Comparison of ENCODE assay signal across 9 cellular contexts in genomic region chr19:801861-802496, GRCh38. TPM values are rescaled to one million over a fixed set of nuclear protein-coding genes. Genes with fewer than 3 reads are reported as not detected.
DNase-seq lines count a peak whose midpoint lies in the region; TF ChIP-seq lines count a peak whose summit lies in the region.
"Had no signal": no experiment of that assay in that cellular context is flagged by ENCODE, and none has a peak within 500 bp of the region (broad histone marks: within the 10 kb centered on the region; RNA-seq: fewer than 3 reads in every experiment).

No MANE protein-coding gene starts in this region.

- H2AFZ ChIP-seq in trophoblast cell (ENCODE audit: insufficient read depth, low read length, poor library complexity), result no peak overlapping the region

- H3K79me1 ChIP-seq in trophoblast cell (ENCODE audit: low read length), result peaks cover 17% of the 10 kb centered on the region

- peaks cover 45% of the 10 kb centered on the region for H3K36me3 ChIP-seq in CD8-positive, alpha-beta memory T cell (ENCODE audit: insufficient read depth, low read length)
- peaks cover 80 to 83% of the 10 kb centered on the region in 2 experiments for H3K36me3 ChIP-seq in trophoblast cell (ENCODE audit: control insufficient read depth in 1 of 2, insufficient read depth in 2 of 2, low read length in 2 of 2)

- no peak overlapping the region for H2BK5ac ChIP-seq in trophoblast cell (ENCODE audit: low read depth, low read length, poor library complexity)

- WGBS in trophoblast cell (ENCODE audit: extremely low coverage, insufficient coverage, insufficient read length), result no CpG with 5 or more reads among the region's 23 CpGs

- no peaks in the 10 kb centered on the region for H3K9me3 Mint-ChIP-seq in CD8-positive, alpha-beta memory T cell
- no peaks in the 10 kb centered on the region for H3K9me3 Mint-ChIP-seq in activated CD4-positive, alpha-beta memory T cell treated with anti-CD3 and anti-CD28 coated beads for 36 hours

- H2BK12ac ChIP-seq in trophoblast cell (ENCODE audit: low read length), result no peak overlapping the region

- TF ChIP-seq CTCF in fibroblast of pulmonary artery (IDR thresholded peaks at IDR 0.05; ENCODE audit: low read length, missing control alignments), result no peak

- peak overlapping the region; percentile 5 for H3K4me3 ChIP-seq in CD8-positive, alpha-beta memory T cell (ENCODE audit: low read length)
- H3K4me3 ChIP-seq in fibroblast of pulmonary artery (replicated peaks; ENCODE audit: low read depth, low read length) (peak overlapping the region; percentile 92), trophoblast cell (ENCODE audit: low read depth, low read length) (peak overlapping the region; percentile 19)

- H4K8ac ChIP-seq in trophoblast cell (ENCODE audit: low read depth, low read length), result no peak overlapping the region

- no peak overlapping the region for H3K18ac ChIP-seq in trophoblast cell (ENCODE audit: low read length)

- peaks cover 46 to 55% (median 47%) of the 10 kb centered on the region in 3 donors for H3K4me1 Mint-ChIP-seq in CD8-positive, alpha-beta memory T cell
- peaks cover 39% of the 10 kb centered on the region for H3K4me1 Mint-ChIP-seq in activated CD4-positive, alpha-beta memory T cell treated with anti-CD3 and anti-CD28 coated beads for 36 hours (ENCODE audit: low read depth)

- peaks cover 70% of the 10 kb centered on the region for H3K79me2 ChIP-seq in trophoblast cell (ENCODE audit: control insufficient read depth, insufficient read depth, low read length, poor library complexity)

- peak overlapping the region; percentile 35 to 90 (median 78) for H3K27ac Mint-ChIP-seq in CD8-positive, alpha-beta memory T cell
- H3K27ac Mint-ChIP-seq in activated CD4-positive, alpha-beta memory T cell treated with anti-CD3 and anti-CD28 coated beads for 36 hours, result peak overlapping the region; percentile 33

- H2BK120ac ChIP-seq in trophoblast cell (ENCODE audit: insufficient read depth, low read length, poor library complexity), result no peak overlapping the region

- POLR2A ChIA-PET in CD8-positive, alpha-beta memory T cell (lab: Charles Lee), result interaction anchor here (0.6 kb wide), 1 partner anchor 62 kb away, joined by 5 read pairs; no protein-coding TSS in a partner anchor
- POLR2A ChIA-PET in activated CD4-positive, alpha-beta memory T cell treated with anti-CD3 and anti-CD28 coated beads for 36 hours (lab: Charles Lee), result interaction anchor here (1.8 kb wide), 1 partner anchor 13 kb away, joined by 5 read pairs; no protein-coding TSS in a partner anchor

- H3K14ac ChIP-seq in trophoblast cell (ENCODE audit: low read length), result no peak overlapping the region

- H3K27me3 Mint-ChIP-seq in CD8-positive, alpha-beta memory T cell, result peaks cover 0 to 4% of the 10 kb centered on the region in 2 donors
- H3K27me3 Mint-ChIP-seq in activated CD4-positive, alpha-beta memory T cell treated with anti-CD3 and anti-CD28 coated beads for 36 hours, result no peaks in the 10 kb centered on the region

- no peak overlapping the region for H3K9ac ChIP-seq in trophoblast cell (ENCODE audit: low read length)

- no peak overlapping the region for H2AK5ac ChIP-seq in trophoblast cell (ENCODE audit: low read length)

- in situ Hi-C loops in G401 (cut with HindIII; ENCODE audit: low sequenced_read_pairs), result no loop called here

- H3K4me3 Mint-ChIP-seq in CD8-positive, alpha-beta memory T cell, result peak overlapping the region; percentile 41 to 77 (median 72)
- peak overlapping the region; percentile 86 for H3K4me3 Mint-ChIP-seq in activated CD4-positive, alpha-beta memory T cell treated with anti-CD3 and anti-CD28 coated beads for 36 hours

- no peak overlapping the region for H3K27ac ChIP-seq in CD8-positive, alpha-beta memory T cell (ENCODE audit: low read depth, low read length)
- no peak overlapping the region for H3K27ac ChIP-seq in trophoblast cell (ENCODE audit: low read depth, low read length)

- H3K27me3 ChIP-seq in CD8-positive, alpha-beta memory T cell (ENCODE audit: insufficient read depth, low read length, poor library complexity, severe bottlenecking), result no peaks in the 10 kb centered on the region
- H3K27me3 ChIP-seq in trophoblast cell (ENCODE audit: insufficient read depth, low read length), result no peaks in the 10 kb centered on the region

- H3K9me3 ChIP-seq in CD8-positive, alpha-beta memory T cell (ENCODE audit: low read length), result no peaks in the 10 kb centered on the region
- no peaks in the 10 kb centered on the region for H3K9me3 ChIP-seq in trophoblast cell (ENCODE audit: insufficient read depth, low read depth, low read length)

- H3K4ac ChIP-seq in trophoblast cell (ENCODE audit: low read depth, low read length), result peak overlapping the region; percentile 97

- peaks cover 54% of the 10 kb centered on the region for H3K4me1 ChIP-seq in CD8-positive, alpha-beta memory T cell (ENCODE audit: insufficient read depth, low read length)
- H3K4me1 ChIP-seq in trophoblast cell (ENCODE audit: control insufficient read depth in 1 of 2, insufficient read depth in 2 of 2, low read length in 2 of 2), result peaks cover 25 to 28% of the 10 kb centered on the region in 2 experiments

- DNase-seq in CD8-positive, alpha-beta memory T cell, result no peak
- DNase-seq in activated CD4-positive, alpha-beta memory T cell treated with anti-CD3 and anti-CD28 coated beads for 36 hours, result no peak
- DNase-seq in fibroblast of pulmonary artery (ENCODE audit: low read depth) (peak; percentile 69), trophoblast cell (no peak), NCI-H345 (lab: John Stamatoyannopoulos, UW) (no peak), NCI-H1417 (lab: John Stamatoyannopoulos, UW) (no peak), G401 (ENCODE audit: low spot score) (no peak), NCI-H187 treated with DMSO at 0.1 percent for 48 hours (lab: John Stamatoyannopoulos, UW) (no peak)

- intact Hi-C loops in activated CD4-positive, alpha-beta memory T cell treated with anti-CD3 and anti-CD28 coated beads for 36 hours (cut with micrococcal nuclease), result no loop called here

- no peak overlapping the region for H4K12ac ChIP-seq in trophoblast cell (ENCODE audit: low read depth, low read length)

- peaks cover 0 to 60% (median 1%) of the 10 kb centered on the region in 3 donors for H3K36me3 Mint-ChIP-seq in CD8-positive, alpha-beta memory T cell
- peaks cover 56% of the 10 kb centered on the region for H3K36me3 Mint-ChIP-seq in activated CD4-positive, alpha-beta memory T cell treated with anti-CD3 and anti-CD28 coated beads for 36 hours

- CTCF ChIA-PET in CD8-positive, alpha-beta memory T cell (lab: Charles Lee), result interaction anchor here (0.9 kb wide), 1 partner anchor 31 kb away, joined by 3 read pairs; no protein-coding TSS in a partner anchor
- CTCF ChIA-PET in activated CD4-positive, alpha-beta memory T cell treated with anti-CD3 and anti-CD28 coated beads for 36 hours (lab: Charles Lee), result interaction anchor here (1.2 kb wide), 1 partner anchor 169 kb away, joined by 4 read pairs; no protein-coding TSS in a partner anchor

- H4K91ac ChIP-seq in trophoblast cell (ENCODE audit: low read depth, low read length), result no peak overlapping the region

- H3K4me2 ChIP-seq in trophoblast cell (ENCODE audit: low read length), result peak overlapping the region; percentile 12

- H3K23ac ChIP-seq in trophoblast cell (ENCODE audit: low read length), result no peak overlapping the region

RNA-seq across cellular contexts. Expression of gene PTBP1, which starts 4.7 kb away (rescaled TPM):
- 100 to 1,000 TPM; 969 to 978 TPM for total RNA-seq in CD8-positive, alpha-beta memory T cell
- 177 TPM for polyA plus RNA-seq in CD8-positive, alpha-beta memory T cell
- 100 to 1,000 TPM; 464 to 465 TPM for total RNA-seq in activated CD4-positive, alpha-beta memory T cell treated with anti-CD3 and anti-CD28 coated beads for 36 hours
- 654 and 679 TPM in 2 replicates for polyA plus RNA-seq in trophoblast cell (2013)
- total RNA-seq in G401 (2014; rRNA removed; shearing (Covaris generic)), result 273 and 361 TPM in 2 replicates

RNA-seq across cellular contexts. Expression of gene PLPPR3, which starts 19.8 kb away (rescaled TPM):
- not detected for total RNA-seq in CD8-positive, alpha-beta memory T cell
- not detected for polyA plus RNA-seq in CD8-positive, alpha-beta memory T cell
- total RNA-seq in activated CD4-positive, alpha-beta memory T cell treated with anti-CD3 and anti-CD28 coated beads for 36 hours, result not detected
- polyA plus RNA-seq in trophoblast cell (2013), result 21.2 and 21.4 TPM in 2 replicates
- 47.9 and 54.5 TPM in 2 replicates for total RNA-seq in G401 (2014; rRNA removed; shearing (Covaris generic))

RNA-seq across cellular contexts. Expression of gene AZU1, which starts 25.7 kb away (rescaled TPM):
- total RNA-seq in CD8-positive, alpha-beta memory T cell, result not detected
- polyA plus RNA-seq in CD8-positive, alpha-beta memory T cell, result not detected
- total RNA-seq in activated CD4-positive, alpha-beta memory T cell treated with anti-CD3 and anti-CD28 coated beads for 36 hours, result not detected
- polyA plus RNA-seq in trophoblast cell (2013), result 0.38 and 0.39 TPM in 2 replicates
- 0.25 TPM in 1 of 2 replicates, not detected in the other for total RNA-seq in G401 (2014; rRNA removed; shearing (Covaris generic))
- total RNA-seq: M059J had no signal

RNA-seq across cellular contexts. Expression of gene PRTN3, which starts 38.8 kb away (rescaled TPM):
- not detected for total RNA-seq in CD8-positive, alpha-beta memory T cell
- polyA plus RNA-seq in CD8-positive, alpha-beta memory T cell, result not detected
- total RNA-seq in activated CD4-positive, alpha-beta memory T cell treated with anti-CD3 and anti-CD28 coated beads for 36 hours, result not detected
- polyA plus RNA-seq in trophoblast cell (2013), result not detected in 2 replicates
- 2.3 TPM in 1 of 2 replicates, not detected in the other for total RNA-seq in G401 (2014; rRNA removed; shearing (Covaris generic))
- total RNA-seq: M059J had no signal

RNA-seq across cellular contexts. Expression of gene ELANE, which starts 50.1 kb away (rescaled TPM):
- not detected for total RNA-seq in CD8-positive, alpha-beta memory T cell
- not detected for polyA plus RNA-seq in CD8-positive, alpha-beta memory T cell
- not detected for total RNA-seq in activated CD4-positive, alpha-beta memory T cell treated with anti-CD3 and anti-CD28 coated beads for 36 hours
- polyA plus RNA-seq in trophoblast cell (2013), result not detected in 2 replicates
- not detected in 2 replicates for total RNA-seq in G401 (2014; rRNA removed; shearing (Covaris generic))
- total RNA-seq: M059J had no signal

Comparison
In these comparisons a context has a peak if more than half of its experiments do, and no peak if none do; other contexts are left out.
1. H3K4me3 ChIP-seq: peak in every context shown above with its lines; median percentile 92 in fibroblast of pulmonary artery; 19 in trophoblast cell; 5 in CD8-positive, alpha-beta memory T cell.
2. RNA of gene PLPPR3, which starts 19.8 kb away (total RNA-seq): 47.9 to 54.5 TPM in G401; not detected in activated CD4-positive, alpha-beta memory T cell treated with anti-CD3 and anti-CD28 coated beads for 36 hours and not detected in CD8-positive, alpha-beta memory T cell; every median in the first group is over 10 times any median in the second.